ENCODE assay signal across 8 cellular contexts in the genomic region with DNA sequence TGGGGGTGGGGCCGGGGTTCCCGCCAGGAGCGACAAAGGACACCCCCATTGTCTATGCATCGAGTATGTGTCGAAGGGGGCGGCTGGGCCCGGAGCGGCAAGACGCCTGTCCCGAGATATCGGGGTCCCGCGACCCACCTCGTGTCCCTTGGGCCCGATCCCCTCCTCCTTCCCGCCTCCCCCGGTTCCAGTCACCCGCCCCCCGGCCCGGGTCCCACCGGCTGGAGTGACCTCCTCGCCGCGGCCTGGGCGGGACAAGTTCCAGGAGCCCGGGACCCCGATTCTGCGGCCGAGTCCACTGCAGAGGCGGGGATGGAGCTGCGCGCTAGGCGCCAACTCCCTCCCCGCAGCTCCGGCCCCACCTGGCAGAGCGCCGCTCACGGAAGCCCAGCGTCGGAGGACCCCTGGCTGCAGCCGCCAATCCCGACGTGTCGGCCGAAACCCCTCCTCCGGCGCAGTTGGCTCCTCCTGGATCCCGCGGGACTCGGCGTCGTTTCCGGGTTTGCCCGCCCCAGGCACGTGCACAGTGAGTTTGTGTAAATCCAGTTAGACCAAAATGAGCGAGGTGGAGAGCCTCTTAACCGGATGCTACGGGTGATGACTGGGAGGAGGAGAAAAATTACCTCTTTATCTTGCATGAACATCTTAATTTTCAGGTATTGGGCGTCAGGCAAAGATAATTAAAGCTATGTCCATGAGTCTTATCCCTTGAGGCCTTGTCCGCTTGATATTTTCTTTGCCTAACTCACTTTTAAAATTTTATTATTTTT. TPM values are rescaled to one million over a fixed set of nuclear protein-coding genes. Genes with fewer than 3 reads are reported as not detected.
DNase-seq lines count a peak whose midpoint lies in the region; ATAC-seq and TF ChIP-seq lines count a peak whose summit lies in the region.

A gene (minus strand): TSS at position 434 of the 770 bp plus-strand sequence. CDS start 493 bp downstream, outside the sequence.

- H3K4me1 Mint-ChIP-seq in activated naive CD4-positive, alpha-beta T cell treated with anti-CD3 and anti-CD28 coated beads for 36 hours (ENCODE audit: low read depth), result peaks cover 41% of the 10 kb centered on the region

- 5 to 18% methylated on average over 5 to 21 of the region's 60 CpGs for WGBS in gastroesophageal sphincter (ENCODE audit: low coverage in 1 of 2), 2 donors

- H3K36me3 Mint-ChIP-seq in activated naive CD4-positive, alpha-beta T cell treated with anti-CD3 and anti-CD28 coated beads for 36 hours (ENCODE audit: low read depth), result peaks cover 5% of the 10 kb centered on the region

- intact Hi-C loops in activated naive CD4-positive, alpha-beta T cell treated with anti-CD3 and anti-CD28 coated beads for 36 hours (cut with micrococcal nuclease), result no loop called here

- peak; percentile 60 for ATAC-seq in GM19395 (IDR thresholded peaks at IDR 0.05; ENCODE audit: unreplicated experiment)
- ATAC-seq in gastroesophageal sphincter, result peak; percentile 78

- no peaks in the 10 kb centered on the region for H3K9me3 Mint-ChIP-seq in activated naive CD4-positive, alpha-beta T cell treated with anti-CD3 and anti-CD28 coated beads for 36 hours

- H3K27ac ChIP-seq in gastroesophageal sphincter, result peak within 1 kb of the TSS; percentile 51 to 85 (median 82)
- peak within 1 kb of the TSS; percentile 59 for H3K27ac ChIP-seq in neutrophil

- no peaks in the 10 kb centered on the region for H3K9me3 ChIP-seq in gastroesophageal sphincter
- H3K9me3 ChIP-seq in neutrophil, result no peaks in the 10 kb centered on the region

- H3K4me1 ChIP-seq in gastroesophageal sphincter, result peaks cover 0 to 50% (median 12%) of the 10 kb centered on the region in 3 donors
- H3K4me1 ChIP-seq in neutrophil (ENCODE audit: control insufficient read depth in 1 of 2, insufficient read depth in 1 of 2, low read depth in 1 of 2, low read length in 1 of 2), result peaks cover 33 to 53% of the 10 kb centered on the region in 2 experiments

- TF ChIP-seq CTCF in LNCaP clone FGC (IDR thresholded peaks at IDR 0.05; ENCODE audit: control insufficient read depth, extremely low read depth, insufficient read depth), result no peak
- TF ChIP-seq CTCF in gastroesophageal sphincter (IDR thresholded peaks at IDR 0.05), result peak in 1 of 4 experiments; percentile 36
- peak; percentile 13 for TF ChIP-seq CTCF in neutrophil (IDR thresholded peaks at IDR 0.05)
- TF ChIP-seq CTCF in subcutaneous adipose tissue (IDR thresholded peaks at IDR 0.05; ENCODE audit: low read depth), result no peak

- H3K36me3 ChIP-seq in gastroesophageal sphincter, result peaks cover 0 to 7% of the 10 kb centered on the region in 2 donors
- H3K36me3 ChIP-seq in neutrophil, result no peaks in the 10 kb centered on the region

- H3K4me3 Mint-ChIP-seq in activated naive CD4-positive, alpha-beta T cell treated with anti-CD3 and anti-CD28 coated beads for 36 hours, result peak within 1 kb of the TSS; percentile 89

- no peak for TF ChIP-seq EP300 in gastroesophageal sphincter (IDR thresholded peaks at IDR 0.05)

- no peaks in the 10 kb centered on the region for H3K27me3 ChIP-seq in gastroesophageal sphincter
- H3K27me3 ChIP-seq in neutrophil, result no peaks in the 10 kb centered on the region

- H3K4me3 ChIP-seq in LNCaP clone FGC (ENCODE audit: low read depth, low read length) (peak within 1 kb of the TSS; percentile 83), gastroesophageal sphincter (peak within 1 kb of the TSS; percentile 76 to 80), neutrophil (ENCODE audit: low read depth in 1 of 2, low read length in 1 of 2) (peak within 1 kb of the TSS; percentile 65 to 72)

- peak; percentile 26 to 32 for TF ChIP-seq POLR2A in gastroesophageal sphincter (IDR thresholded peaks at IDR 0.05)

- DNase-seq in Ammon's horn (ENCODE audit: low spot score) (peak; percentile 87), LNCaP clone FGC (ENCODE audit: low read depth) (peak; percentile 90), SK-N-DZ (ENCODE audit: low spot score) (peak; percentile 79)
- DNase-seq in activated naive CD4-positive, alpha-beta T cell treated with anti-CD3 and anti-CD28 coated beads for 36 hours, result peak; percentile 95

- H3K27me3 Mint-ChIP-seq in activated naive CD4-positive, alpha-beta T cell treated with anti-CD3 and anti-CD28 coated beads for 36 hours (ENCODE audit: low read depth), result no peaks in the 10 kb centered on the region

- H3K27ac Mint-ChIP-seq in activated naive CD4-positive, alpha-beta T cell treated with anti-CD3 and anti-CD28 coated beads for 36 hours, result peak within 1 kb of the TSS; percentile 82

- CTCF ChIA-PET in activated naive CD4-positive, alpha-beta T cell treated with anti-CD3 and anti-CD28 coated beads for 36 hours (lab: Charles Lee), result interaction anchor here (5.4 kb wide), 1 partner anchor 32 kb away, joined by 32 read pairs; no protein-coding TSS in a partner anchor

RNA-seq across cellular contexts. Expression of the gene that starts here (rescaled TPM):
- 14.1 and 28.5 TPM in 2 replicates for polyA plus RNA-seq in SK-N-DZ (2014; cell fraction: cytosol; rRNA removed)
- polyA plus RNA-seq in SK-N-DZ (2014; cell fraction: nucleus; rRNA removed), result 17.0 and 17.7 TPM in 2 replicates
- total RNA-seq in activated naive CD4-positive, alpha-beta T cell treated with anti-CD3 and anti-CD28 coated beads for 36 hours, result 10 to 100 TPM; 30.5 to 30.8 TPM
- total RNA-seq in gastroesophageal sphincter (10 to 100 TPM; 32.9 to 49.7 (median 39.3) TPM), subcutaneous adipose tissue (10 to 100 TPM; 29.0 to 55.6 (median 42.1) TPM)

Comparison
In these comparisons a context has a peak if more than half of its experiments do, and no peak if none do; other contexts are left out.
1. Peak in every context shown above with its lines: DNase-seq, ATAC-seq, H3K4me3 ChIP-seq and H3K27ac ChIP-seq.